Comparison of ENCODE assay signal across 8 cellular contexts in the genomic region with DNA sequence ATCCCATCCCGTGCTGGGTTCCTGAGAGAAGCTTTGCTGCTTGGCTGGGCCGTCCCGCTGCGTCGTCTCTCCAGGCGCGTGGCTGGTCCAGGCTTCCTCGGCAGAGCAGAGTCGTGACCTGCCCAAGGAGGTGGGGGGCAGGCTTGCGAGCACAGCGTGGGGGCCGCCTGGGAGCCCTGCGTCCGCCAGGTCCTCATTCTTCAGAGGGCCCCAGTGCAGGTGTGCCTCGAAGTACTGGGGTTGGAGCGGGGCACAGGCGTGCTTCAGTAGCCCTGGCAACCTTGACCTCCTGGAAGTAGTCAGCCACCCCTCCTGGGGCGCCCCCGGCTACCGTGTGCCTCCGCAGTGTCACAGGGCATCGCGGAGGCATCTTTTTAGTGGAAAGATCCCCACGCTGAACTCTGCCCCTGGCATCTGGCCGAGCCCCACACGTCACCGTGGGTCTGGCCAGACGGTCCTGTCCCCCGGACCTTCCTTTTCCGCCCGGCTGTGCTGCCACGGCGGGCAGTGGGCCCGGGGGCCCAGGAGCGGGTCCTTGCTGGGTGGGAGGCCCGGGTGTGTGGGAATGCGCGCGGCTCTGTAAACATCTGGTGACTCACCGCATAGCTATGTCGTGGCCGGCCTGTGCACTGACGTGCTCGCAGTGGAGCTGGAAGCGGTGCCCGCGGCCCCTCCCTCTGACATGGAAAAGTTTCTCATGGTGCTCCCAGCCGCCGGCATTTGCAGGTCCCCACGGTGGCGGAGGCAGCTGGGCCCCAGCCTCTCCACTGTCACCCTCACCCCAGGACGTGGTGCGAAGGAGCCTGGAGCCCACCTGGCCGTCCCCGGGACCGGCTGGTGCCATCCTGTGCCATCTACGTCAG. TPM values are rescaled to one million over a fixed set of nuclear protein-coding genes. Genes with fewer than 3 reads are reported as not detected.
A peak's percentile ranks its signal among the peaks of the same experiment; 100 is the strongest.
DNase-seq lines count a peak whose midpoint lies in the region; ATAC-seq, FAIRE-seq and TF ChIP-seq lines count a peak whose summit lies in the region.

No MANE protein-coding gene starts in this region.

- H3K9me3 Mint-ChIP-seq in chondrocyte (ENCODE audit: low read depth) = no peaks in the 10 kb centered on the region
- H3K9me3 Mint-ChIP-seq in effector memory CD8-positive, alpha-beta T cell = no peaks in the 10 kb centered on the region

- peak; percentile 98 for FAIRE-seq in HTR-8/SVneo (lab: Jason Lieb, UNC)

- TF ChIP-seq CTCF in chondrocyte (IDR thresholded peaks at IDR 0.05) (no peak), spleen (IDR thresholded peaks at IDR 0.05 in 8 of 11, conservative IDR thresholded peaks at IDR 0.05 in 3 of 11) (no peak)

- no peaks in the 10 kb centered on the region for H3K9me3 ChIP-seq in spleen

- 55 to 79% (median 68%) methylated on average over 26 to 57 of the region's 57 CpGs for whole genome bisulfite sequencing in spleen, 5 donors

- ATAC-seq in effector memory CD8-positive, alpha-beta T cell (replicated peaks) = no peak
- no peak for ATAC-seq in GM19328 (IDR thresholded peaks at IDR 0.05; ENCODE audit: unreplicated experiment)

- H3K4me1 Mint-ChIP-seq in chondrocyte (ENCODE audit: low read depth) = peaks cover 45% of the 10 kb centered on the region
- peaks cover 19 to 20% of the 10 kb centered on the region in 2 donors for H3K4me1 Mint-ChIP-seq in effector memory CD8-positive, alpha-beta T cell (ENCODE audit: low read depth in 2 of 2)

- intact Hi-C loops in spleen (cut with DNase I; ENCODE audit: low total_unique reads) = no loop called here

- peak overlapping the region; percentile 100 for H3K27ac Mint-ChIP-seq in chondrocyte (ENCODE audit: unreplicated experiment)
- H3K27ac Mint-ChIP-seq in effector memory CD8-positive, alpha-beta T cell = no peak overlapping the region

- H3K36me3 Mint-ChIP-seq in chondrocyte (ENCODE audit: low read depth) = peaks cover 3% of the 10 kb centered on the region
- H3K36me3 Mint-ChIP-seq in effector memory CD8-positive, alpha-beta T cell (ENCODE audit: insufficient read depth) = peaks cover 53% of the 10 kb centered on the region

- H3K4me3 ChIP-seq in spleen = peak overlapping the region in 5 of 8 donors; percentile 7 to 55 (median 17)

- H3K4me1 ChIP-seq in spleen = peaks cover 15 to 69% (median 43%) of the 10 kb centered on the region in 6 donors

- H3K27ac ChIP-seq in spleen = peak overlapping the region in 7 of 8 donors; percentile 74 to 86 (median 80)

- peak overlapping the region; percentile 80 for H3K4me3 Mint-ChIP-seq in chondrocyte (ENCODE audit: unreplicated experiment)
- no peak overlapping the region for H3K4me3 Mint-ChIP-seq in effector memory CD8-positive, alpha-beta T cell

- peaks cover 0 to 76% (median 37%) of the 10 kb centered on the region in 6 donors for H3K36me3 ChIP-seq in spleen

- DNase-seq in 8988T (peak; percentile 94), HTR-8/SVneo (ENCODE audit: insufficient read length, low spot score) (peak; percentile 100), chondrocyte (ENCODE audit: low spot score) (peak; percentile 100), kidney glomerular epithelial cell (lab: John Stamatoyannopoulos, UW) (peak; percentile 91), spleen (peak; percentile 86)
- no peak for DNase-seq in effector memory CD8-positive, alpha-beta T cell
- no peak for DNase-seq in stimulated activated CD4-positive, alpha-beta T cell treated with anti-CD3 and anti-CD28 coated beads, Interleukin-4, amount 100 ng/mL, for 1 hour

- no peak for TF ChIP-seq POLR2A in spleen (IDR thresholded peaks at IDR 0.05)

- no peaks in the 10 kb centered on the region for H3K27me3 Mint-ChIP-seq in chondrocyte (ENCODE audit: low read depth)
- no peaks in the 10 kb centered on the region for H3K27me3 Mint-ChIP-seq in effector memory CD8-positive, alpha-beta T cell

- H3K27me3 ChIP-seq in spleen (replicated peaks in 1 of 7) = no peaks in the 10 kb centered on the region

RNA-seq across cellular contexts. Expression of a gene that starts 6.5 kb away (rescaled TPM):
- total RNA-seq in chondrocyte (21.4 to 36.1 TPM (median 35.9 TPM) in 3 replicates), spleen (10 to 100 TPM; 11.2 to 36.6 (median 27.0) TPM)
- polyA plus RNA-seq in spleen = 10 to 100 TPM in 2 of 3 donors, 1 to 10 TPM in 1; 8.9 to 30.4 (median 10.3) TPM

RNA-seq across cellular contexts. Expression of a gene that starts 19.0 kb away (rescaled TPM):
- 0.07 to 0.22 TPM (median 0.15 TPM) in 3 replicates for total RNA-seq in chondrocyte
- total RNA-seq in spleen = under 1 TPM in 3 of 7 donors, not detected in 4; 0.17 to 0.39 (median 0.28) TPM
- polyA plus RNA-seq in spleen = under 1 TPM; 0.09 to 0.26 (median 0.15) TPM

RNA-seq across cellular contexts. Expression of a gene that starts 32.8 kb away (rescaled TPM):
- total RNA-seq in chondrocyte (74.8 to 94.4 TPM (median 80.4 TPM) in 3 replicates), spleen (10 to 100 TPM; 47.3 to 95.7 (median 79.0) TPM)
- polyA plus RNA-seq in spleen = 100 to 1,000 TPM in 1 of 3 donors, 10 to 100 TPM in 2; 51.4 to 126 (median 80.3) TPM

RNA-seq across cellular contexts. Expression of a gene that starts 32.8 kb away (rescaled TPM):
- total RNA-seq in chondrocyte (29.9 to 31.9 TPM (median 31.7 TPM) in 3 replicates), spleen (10 to 100 TPM; 18.2 to 41.1 (median 23.0) TPM)
- 10 to 100 TPM; 84.5 to 89.9 (median 86.7) TPM for polyA plus RNA-seq in spleen

Comparison
In these comparisons a context has a peak if more than half of its experiments do, and no peak if none do; other contexts are left out.
1. DNase-seq: peak in 8988T (single experiment), HTR-8/SVneo (single experiment), chondrocyte (single experiment), kidney glomerular epithelial cell (single experiment) and spleen (single experiment); none in effector memory CD8-positive, alpha-beta T cell (0 of 3) and stimulated activated CD4-positive, alpha-beta T cell treated with anti-CD3 and anti-CD28 coated beads, Interleukin-4, amount 100 ng/mL, for 1 hour (single experiment).